Comparison of ENCODE assay signal across 23 cellular contexts in the genomic region with DNA sequence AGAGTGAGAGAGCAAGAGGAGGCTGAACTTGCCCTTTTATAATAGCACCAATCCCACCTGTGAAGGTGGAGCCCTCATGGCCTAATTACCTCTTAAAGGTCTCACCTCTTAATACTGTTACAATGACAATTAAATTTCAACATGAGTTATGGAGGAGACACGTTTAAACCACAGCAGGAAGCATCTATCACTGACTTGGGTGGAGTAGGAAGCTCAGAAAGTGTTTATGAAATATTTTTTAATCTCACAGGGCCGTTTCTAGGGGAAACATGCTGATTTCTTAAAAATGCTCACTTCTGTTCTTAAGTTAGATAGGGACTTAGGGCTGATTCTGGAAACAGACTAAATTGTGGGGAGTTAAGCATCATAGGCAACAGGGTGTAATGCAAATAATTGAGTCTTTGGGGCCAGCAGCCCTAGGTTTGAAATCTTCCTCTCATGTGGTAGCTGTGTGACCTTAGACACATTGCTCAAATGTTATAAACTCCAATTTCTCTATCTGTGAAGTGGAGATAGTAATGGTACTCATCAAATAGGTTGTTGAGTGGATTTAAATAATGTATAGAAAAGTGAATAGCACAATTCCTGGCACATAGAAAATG.
DNase-seq lines count a peak whose midpoint lies in the region; ATAC-seq and TF ChIP-seq lines count a peak whose summit lies in the region.
"Had no signal": no experiment of that assay in that cellular context is flagged by ENCODE, and none has a peak within 500 bp of the region (broad histone marks: within the 10 kb centered on the region; RNA-seq: fewer than 3 reads in every experiment).

No MANE protein-coding gene starts in this region.

- H3K9me3 ChIP-seq in CD4-positive, CD25-positive, alpha-beta regulatory T cell (ENCODE audit: control insufficient read depth in 2 of 2, low read length in 2 of 2) = no peaks in the 10 kb centered on the region
- no peaks in the 10 kb centered on the region for H3K9me3 ChIP-seq in CD8-positive, alpha-beta memory T cell (ENCODE audit: low read length)
- no peaks in the 10 kb centered on the region for H3K9me3 ChIP-seq in PC-3 (ENCODE audit: low read length)
- H3K9me3 ChIP-seq: A549, SJCRH30 had no signal

- peak overlapping the region; percentile 6 to 59 (median 18) for H3K4me3 Mint-ChIP-seq in CD4-positive, CD25-positive, alpha-beta regulatory T cell
- H3K4me3 Mint-ChIP-seq in CD8-positive, alpha-beta memory T cell = peak overlapping the region in 4 of 7 donors; percentile 0 to 47 (median 27)
- H3K4me3 Mint-ChIP-seq in activated T-helper 17 cell treated with anti-CD3 and anti-CD28 coated beads, Interleukin-2, amount 50 U/mL, for 72 hours = peak overlapping the region; percentile 22
- peak overlapping the region; percentile 74 for H3K4me3 Mint-ChIP-seq in natural killer cell

- peak in 1 of 2 donors; percentile 28 for ATAC-seq in CD4-positive, CD25-positive, alpha-beta regulatory T cell (ENCODE audit: low read depth in 2 of 2)
- no peak for ATAC-seq in activated T-helper 17 cell treated with anti-CD3 and anti-CD28 coated beads, Interleukin-2, amount 50 U/mL, for 72 hours (replicated peaks)
- ATAC-seq in natural killer cell = peak; percentile 68 to 83 (median 70)
- ATAC-seq in PC-3 = no peak
- no peak for ATAC-seq in HG03378 (IDR thresholded peaks at IDR 0.05; ENCODE audit: unreplicated experiment)
- ATAC-seq: A549, Right ventricle myocardium inferior, SK-N-SH treated with all-trans-retinoic acid at 6 μM for 48 hours had no signal

- H3K27me3 ChIP-seq in CD4-positive, CD25-positive, alpha-beta regulatory T cell (ENCODE audit: control insufficient read depth, insufficient read depth, low read length) = no peaks in the 10 kb centered on the region
- H3K27me3 ChIP-seq in CD8-positive, alpha-beta memory T cell (ENCODE audit: insufficient read depth, low read length, poor library complexity, severe bottlenecking) = no peaks in the 10 kb centered on the region
- H3K27me3 ChIP-seq in PC-3 (ENCODE audit: low read length) = peaks cover 4% of the 10 kb centered on the region; the same call in 1 of the 2 replicates
- H3K27me3 ChIP-seq: SJCRH30 had no signal

- H3K4me1 Mint-ChIP-seq in CD4-positive, CD25-positive, alpha-beta regulatory T cell = peaks cover 9 to 29% (median 18%) of the 10 kb centered on the region in 4 donors
- H3K4me1 Mint-ChIP-seq in CD8-positive, alpha-beta memory T cell = peaks cover 15 to 23% (median 18%) of the 10 kb centered on the region in 3 donors
- peaks cover 34% of the 10 kb centered on the region for H3K4me1 Mint-ChIP-seq in activated T-helper 17 cell treated with anti-CD3 and anti-CD28 coated beads, Interleukin-2, amount 50 U/mL, for 72 hours
- H3K4me1 Mint-ChIP-seq in natural killer cell = peaks cover 54 to 55% of the 10 kb centered on the region in 2 donors

- peaks cover 0 to 2% (median 0%) of the 10 kb centered on the region in 7 donors for H3K9me3 Mint-ChIP-seq in CD4-positive, CD25-positive, alpha-beta regulatory T cell
- H3K9me3 Mint-ChIP-seq in CD8-positive, alpha-beta memory T cell = peaks cover 0 to 6% (median 0%) of the 10 kb centered on the region in 5 donors
- no peaks in the 10 kb centered on the region for H3K9me3 Mint-ChIP-seq in activated T-helper 17 cell treated with anti-CD3 and anti-CD28 coated beads, Interleukin-2, amount 50 U/mL, for 72 hours
- peaks cover 0 to 2% of the 10 kb centered on the region in 2 donors for H3K9me3 Mint-ChIP-seq in natural killer cell

- DNase-seq in CD4-positive, CD25-positive, alpha-beta regulatory T cell = peak in 2 of 3 donors; percentile 28 to 52
- DNase-seq in CD8-positive, alpha-beta memory T cell = peak in 1 of 5 donors; percentile 6
- DNase-seq in natural killer cell (no peak), DMS53 (lab: John Stamatoyannopoulos, UW) (no peak), PC-3 (no peak)
- DNase-seq: AML-193; COR-L47; IMR-90; MM.1S; NCI-H2029; NCI-H446 treated with DMSO at 0.1 percent for 48 hours; NCI-H526; NCI-H82; NK-92 treated with Interleukin-12 subunit alpha and Interleukin-12 subunit beta, amount 100 ng/mL, for 24 hours; PC-9; SJCRH30 had no signal

- POLR2A ChIA-PET in CD8-positive, alpha-beta memory T cell (lab: Charles Lee) = no interaction called here
- POLR2A ChIA-PET in PC-3 (lab: Charles Lee; ENCODE audit: unreplicated experiment) = no interaction called here

- CTCF ChIA-PET in CD8-positive, alpha-beta memory T cell (lab: Charles Lee) = no interaction called here
- CTCF ChIA-PET in PC-3 (lab: Charles Lee) = no interaction called here

- no peaks in the 10 kb centered on the region for H3K27me3 Mint-ChIP-seq in CD4-positive, CD25-positive, alpha-beta regulatory T cell
- peaks cover 5 to 11% of the 10 kb centered on the region in 2 donors for H3K27me3 Mint-ChIP-seq in CD8-positive, alpha-beta memory T cell
- no peaks in the 10 kb centered on the region for H3K27me3 Mint-ChIP-seq in activated T-helper 17 cell treated with anti-CD3 and anti-CD28 coated beads, Interleukin-2, amount 50 U/mL, for 72 hours
- peaks cover 0 to 9% of the 10 kb centered on the region in 2 donors for H3K27me3 Mint-ChIP-seq in natural killer cell (ENCODE audit: low read depth in 2 of 2)

- no peak overlapping the region for H3K4me2 ChIP-seq in PC-3 (ENCODE audit: low read length)
- H3K4me2 ChIP-seq: A549, KMS-11, PC-9 had no signal

- H3K4me1 ChIP-seq in CD4-positive, CD25-positive, alpha-beta regulatory T cell (ENCODE audit: control insufficient read depth, insufficient read depth, low read length, poor library complexity, severe bottlenecking) = peaks cover 22% of the 10 kb centered on the region
- H3K4me1 ChIP-seq in CD8-positive, alpha-beta memory T cell (ENCODE audit: insufficient read depth, low read length) = peaks cover 26% of the 10 kb centered on the region
- H3K4me1 ChIP-seq in PC-3 (ENCODE audit: insufficient read depth, low read length) = no peaks in the 10 kb centered on the region
- H3K4me1 ChIP-seq: A549, SJCRH30 had no signal

- H3K27ac ChIP-seq in CD4-positive, CD25-positive, alpha-beta regulatory T cell (ENCODE audit: insufficient read depth, low read length, poor library complexity, severe bottlenecking) = peak overlapping the region; percentile 24
- H3K27ac ChIP-seq in CD8-positive, alpha-beta memory T cell (ENCODE audit: low read depth, low read length) = no peak overlapping the region
- H3K27ac ChIP-seq in PC-3 (ENCODE audit: low read length) = no peak overlapping the region
- H3K27ac ChIP-seq: A549, C4-2B, KMS-11, PC-9, SJCRH30 had no signal

- H3K4me3 ChIP-seq in CD4-positive, CD25-positive, alpha-beta regulatory T cell (ENCODE audit: low read depth, low read length) = no peak overlapping the region
- no peak overlapping the region for H3K4me3 ChIP-seq in CD8-positive, alpha-beta memory T cell (ENCODE audit: low read length)
- H3K4me3 ChIP-seq in PC-3 (ENCODE audit: low read length) = no peak overlapping the region
- H3K4me3 ChIP-seq: A549, PC-9, SJCRH30 had no signal

- H3F3A ChIP-seq in PC-3 (ENCODE audit: low read length, unreplicated experiment) = no peaks in the 10 kb centered on the region

- H3K79me2 ChIP-seq in PC-3 (ENCODE audit: low read length) = no peaks in the 10 kb centered on the region

- H2AFZ ChIP-seq in PC-3 (ENCODE audit: low read length) = no peak overlapping the region
- H2AFZ ChIP-seq: PC-9 had no signal

- H3K9me2 ChIP-seq in PC-3 (replicated peaks; ENCODE audit: low read length) = no peaks in the 10 kb centered on the region

- intact Hi-C loops in natural killer cell (cut with micrococcal nuclease) = no loop called here
- intact Hi-C loops in PC-3 (cut with micrococcal nuclease) = no loop called here

- H3K9ac ChIP-seq in PC-3 (ENCODE audit: low read length) = no peak overlapping the region
- H3K9ac ChIP-seq: KMS-11 had no signal

- no TSS peak for BruUV-seq in PC-3 (replicated peaks; lab: Mats Ljungman, UMichigan)

- H3K36me3 ChIP-seq in CD4-positive, CD25-positive, alpha-beta regulatory T cell (ENCODE audit: control insufficient read depth, insufficient read depth, low read length) = no peaks in the 10 kb centered on the region
- H3K36me3 ChIP-seq in CD8-positive, alpha-beta memory T cell (ENCODE audit: insufficient read depth, low read length) = no peaks in the 10 kb centered on the region
- H3K36me3 ChIP-seq in PC-3 (ENCODE audit: low read depth, low read length) = no peaks in the 10 kb centered on the region
- H3K36me3 ChIP-seq: SJCRH30 had no signal

- peak overlapping the region in 2 of 3 donors; percentile 76 to 80 for H3K27ac Mint-ChIP-seq in CD4-positive, CD25-positive, alpha-beta regulatory T cell
- peak overlapping the region in 7 of 8 donors; percentile 0 to 94 (median 76) for H3K27ac Mint-ChIP-seq in CD8-positive, alpha-beta memory T cell
- peak overlapping the region; percentile 31 for H3K27ac Mint-ChIP-seq in activated T-helper 17 cell treated with anti-CD3 and anti-CD28 coated beads, Interleukin-2, amount 50 U/mL, for 72 hours
- H3K27ac Mint-ChIP-seq in natural killer cell = peak overlapping the region; percentile 85 to 88

- no peaks in the 10 kb centered on the region for H3K36me3 Mint-ChIP-seq in CD4-positive, CD25-positive, alpha-beta regulatory T cell
- H3K36me3 Mint-ChIP-seq in CD8-positive, alpha-beta memory T cell = peaks cover 0 to 7% (median 0%) of the 10 kb centered on the region in 3 donors
- H3K36me3 Mint-ChIP-seq in activated T-helper 17 cell treated with anti-CD3 and anti-CD28 coated beads, Interleukin-2, amount 50 U/mL, for 72 hours (ENCODE audit: low read depth) = no peaks in the 10 kb centered on the region
- H3K36me3 Mint-ChIP-seq in natural killer cell = peaks cover 12% of the 10 kb centered on the region

- no peak for TF ChIP-seq CTCF in natural killer cell (IDR thresholded peaks at IDR 0.05)
- no peak for TF ChIP-seq CTCF in PC-3 (conservative IDR thresholded peaks at IDR 0.05; ENCODE audit: low read depth, low read length)

- no peaks in the 10 kb centered on the region for H4K20me1 ChIP-seq in PC-3 (ENCODE audit: low read length)

Comparison
In these comparisons a context has a peak if more than half of its experiments do, and no peak if none do; other contexts are left out.
1. ATAC-seq: peak in natural killer cell (3 of 3); none in activated T-helper 17 cell treated with anti-CD3 and anti-CD28 coated beads, Interleukin-2, amount 50 U/mL, for 72 hours (single experiment), PC-3 (single experiment) and HG03378 (single experiment).
2. DNase-seq: peak in CD4-positive, CD25-positive, alpha-beta regulatory T cell (2 of 3); none in natural killer cell (single experiment), DMS53 (single experiment) and PC-3 (single experiment).
3. H3K27ac Mint-ChIP-seq: peak in every context shown above with its lines; median percentile 86 in natural killer cell; 78 in CD4-positive, CD25-positive, alpha-beta regulatory T cell; 76 in CD8-positive, alpha-beta memory T cell; 31 in activated T-helper 17 cell treated with anti-CD3 and anti-CD28 coated beads, Interleukin-2, amount 50 U/mL, for 72 hours.
4. H3K4me3 Mint-ChIP-seq: peak in every context shown above with its lines; median percentile 74 in natural killer cell; 27 in CD8-positive, alpha-beta memory T cell; 22 in activated T-helper 17 cell treated with anti-CD3 and anti-CD28 coated beads, Interleukin-2, amount 50 U/mL, for 72 hours; 18 in CD4-positive, CD25-positive, alpha-beta regulatory T cell.